Comparison of ENCODE assay signal across 19 cellular contexts in genomic region chr13:75783906-75784485, GRCh38.
"Had no signal": no experiment of that assay in that cellular context is flagged by ENCODE, and none has a peak within 500 bp of the region (broad histone marks: within the 10 kb centered on the region; RNA-seq: fewer than 3 reads in every experiment).

No MANE protein-coding gene starts in this region.

- H3K27me3 Mint-ChIP-seq: activated CD4-positive, alpha-beta memory T cell treated with anti-CD3 and anti-CD28 coated beads, Interleukin-2, amount 10 ng/mL, durations not matched to agents 7 days and 5 days; activated naive CD8-positive, alpha-beta T cell treated with anti-CD3 and anti-CD28 coated beads, Interleukin-2, amount 10 ng/mL, durations not matched to agents 7 days and 5 days; activated T-helper 17 cell treated with anti-CD3 and anti-CD28 coated beads, Interleukin-2, amount 50 U/mL, for 72 hours had no signal

- H3K27ac Mint-ChIP-seq: activated CD4-positive, alpha-beta memory T cell treated with anti-CD3 and anti-CD28 coated beads, Interleukin-2, amount 10 ng/mL, durations not matched to agents 7 days and 5 days; activated naive CD8-positive, alpha-beta T cell treated with anti-CD3 and anti-CD28 coated beads, Interleukin-2, amount 10 ng/mL, durations not matched to agents 7 days and 5 days; activated T-helper 17 cell treated with anti-CD3 and anti-CD28 coated beads, Interleukin-2, amount 50 U/mL, for 72 hours; stimulated activated effector memory CD8-positive, alpha-beta T cell treated with anti-CD3 and anti-CD28 coated beads, Interleukin-12 subunit alpha, Interleukin-12 subunit beta, amount 100 ng/mL, for 72 hours had no signal

- H3K27ac ChIP-seq: lower lobe of right lung, stomach had no signal

- DNase-seq: activated CD4-positive, alpha-beta memory T cell treated with anti-CD3 and anti-CD28 coated beads, Interleukin-2, amount 10 ng/mL, durations not matched to agents 7 days and 5 days; activated CD4-positive, alpha-beta T cell treated with anti-CD3 and anti-CD28 coated beads for 48 hours; activated CD4-positive, CD25-positive, alpha-beta regulatory T cell; activated naive CD4-positive, alpha-beta T cell treated with Interleukin-2 at 50 U/mL for 16 hours; activated naive CD8-positive, alpha-beta T cell treated with anti-CD3 and anti-CD28 coated beads, Interleukin-2, amount 10 ng/mL, durations not matched to agents 7 days and 5 days; activated T-cell treated with anti-CD3 and anti-CD28 coated beads, Interleukin-2, amount 50 U/mL, for 1 hour; body of pancreas; erythroblast; head of caudate nucleus; lower lobe of right lung; midbrain; stimulated activated CD4-positive, alpha-beta T cell treated with anti-CD3 and anti-CD28 coated beads, Interleukin-4, amount 100 ng/mL, for 24 hours; stomach; T1000; trophoblast cell had no signal

- H3K36me3 ChIP-seq: lower lobe of right lung had no signal

- H3K4me1 Mint-ChIP-seq: activated CD4-positive, alpha-beta memory T cell treated with anti-CD3 and anti-CD28 coated beads, Interleukin-2, amount 10 ng/mL, durations not matched to agents 7 days and 5 days; activated naive CD8-positive, alpha-beta T cell treated with anti-CD3 and anti-CD28 coated beads, Interleukin-2, amount 10 ng/mL, durations not matched to agents 7 days and 5 days; activated T-helper 17 cell treated with anti-CD3 and anti-CD28 coated beads, Interleukin-2, amount 50 U/mL, for 72 hours; neural crest cell; stimulated activated effector memory CD8-positive, alpha-beta T cell treated with anti-CD3 and anti-CD28 coated beads, Interleukin-12 subunit alpha, Interleukin-12 subunit beta, amount 100 ng/mL, for 72 hours had no signal

- H3K36me3 Mint-ChIP-seq: stimulated activated effector memory CD8-positive, alpha-beta T cell treated with anti-CD3 and anti-CD28 coated beads, Interleukin-12 subunit alpha, Interleukin-12 subunit beta, amount 100 ng/mL, for 72 hours had no signal

- H3K27me3 ChIP-seq: body of pancreas, stomach had no signal

- H3K9me3 Mint-ChIP-seq: activated T-helper 17 cell treated with anti-CD3 and anti-CD28 coated beads, Interleukin-2, amount 50 U/mL, for 72 hours had no signal

- H3K9me3 ChIP-seq: body of pancreas had no signal

- H3K4me3 ChIP-seq: body of pancreas, lower lobe of right lung, stomach had no signal

- ATAC-seq: activated T-helper 17 cell treated with anti-CD3 and anti-CD28 coated beads, Interleukin-2, amount 50 U/mL, for 72 hours; body of pancreas; lower lobe of right lung; sciatic nerve; stimulated activated effector memory CD8-positive, alpha-beta T cell treated with anti-CD3 and anti-CD28 coated beads, Interleukin-12 subunit alpha, Interleukin-12 subunit beta, amount 100 ng/mL, for 72 hours had no signal

- H3K4me3 Mint-ChIP-seq: activated CD4-positive, alpha-beta memory T cell treated with anti-CD3 and anti-CD28 coated beads, Interleukin-2, amount 10 ng/mL, durations not matched to agents 7 days and 5 days; activated naive CD8-positive, alpha-beta T cell treated with anti-CD3 and anti-CD28 coated beads, Interleukin-2, amount 10 ng/mL, durations not matched to agents 7 days and 5 days; activated T-helper 17 cell treated with anti-CD3 and anti-CD28 coated beads, Interleukin-2, amount 50 U/mL, for 72 hours; neural crest cell; stimulated activated effector memory CD8-positive, alpha-beta T cell treated with anti-CD3 and anti-CD28 coated beads, Interleukin-12 subunit alpha, Interleukin-12 subunit beta, amount 100 ng/mL, for 72 hours had no signal
